In genomic region chr16:89370601-89371000, GRCh38 we compare ENCODE assay signal across 22 cellular contexts.
DNase-seq lines count a peak whose midpoint lies in the region; ATAC-seq, FAIRE-seq and TF ChIP-seq lines count a peak whose summit lies in the region.
"Had no signal": no experiment of that assay in that cellular context is flagged by ENCODE, and none has a peak within 500 bp of the region (broad histone marks: within the 10 kb centered on the region; RNA-seq: fewer than 3 reads in every experiment).

No MANE protein-coding gene starts in this region.

- no peak for DNase-seq in CD4-positive, alpha-beta memory T cell
- DNase-seq in RWPE2 (ENCODE audit: low spot score) (no peak), glutamatergic neuron (no peak), osteocyte (ENCODE audit: extremely low spot score, unreplicated experiment) (no peak), PC-9 (no peak), GM12891 (ENCODE audit: insufficient read length, low spot score) (no peak), RCC 7860 (ENCODE audit: low spot score) (no peak)
- DNase-seq: activated naive CD4-positive, alpha-beta T cell treated with anti-CD3 and anti-CD28 coated beads, Interleukin-2, amount 50 U/mL, for 16 hours; activated T-cell treated with anti-CD3 and anti-CD28 coated beads, Interleukin-2, amount 50 U/mL, for 72 hours; aorta; central memory CD4-positive, alpha-beta T cell; DMS79; heart right ventricle; NCI-H2171; NCI-H526; small intestine; stimulated activated CD4-positive, alpha-beta T cell treated with anti-CD3 and anti-CD28 coated beads, Interleukin-2, amount 100 ng/mL, for 48 hours; stimulated activated naive CD8-positive, alpha-beta T cell treated with anti-CD3 and anti-CD28 coated beads, Interleukin-15, amount 100 ng/mL, for 72 hours; tibial artery had no signal

- H3F3A ChIP-seq in PC-9 (ENCODE audit: insufficient read depth, low read depth), result peaks cover 27% of the 10 kb centered on the region; the same call in 1 of the 2 replicates

- no peaks in the 10 kb centered on the region for H3K36me3 ChIP-seq in CD4-positive, alpha-beta memory T cell (ENCODE audit: insufficient read depth, low read length)
- H3K36me3 ChIP-seq in RWPE2 (ENCODE audit: low read depth) (peaks cover 8% of the 10 kb centered on the region; the same call in 1 of the 2 replicates), PC-9 (ENCODE audit: low read depth) (0 out of 2 replicates have a peak, but pooled peaks cover 4% of the 10 kb centered on the region)

- TF ChIP-seq POLR2A in GM12891 (IDR thresholded peaks at IDR 0.05; ENCODE audit: low read depth, low read length), result no peak

- intact Hi-C loops in CD4-positive, alpha-beta memory T cell (cut with micrococcal nuclease), result no loop called here
- intact Hi-C loops in PC-9 (cut with micrococcal nuclease; ENCODE audit: unreplicated experiment), result no loop called here

- no peaks in the 10 kb centered on the region for H3K27me3 ChIP-seq in CD4-positive, alpha-beta memory T cell (ENCODE audit: insufficient read depth, low read length)
- H3K27me3 ChIP-seq in RWPE2 (ENCODE audit: insufficient read depth, poor library complexity, severe bottlenecking), result no peaks in the 10 kb centered on the region
- no peaks in the 10 kb centered on the region for H3K27me3 ChIP-seq in PC-9 (ENCODE audit: insufficient read depth, low read depth)
- H3K27me3 ChIP-seq: dorsolateral prefrontal cortex, heart right ventricle, tibial artery had no signal

- no peak overlapping the region for H3K4me2 ChIP-seq in PC-9

- CTCF ChIA-PET in CD4-positive, alpha-beta memory T cell (lab: Charles Lee; ENCODE audit: partially characterized antibody), result interaction anchor here (1.1 kb wide), 1 partner anchor 12 kb away, joined by 3 read pairs; no protein-coding TSS in a partner anchor
- CTCF ChIA-PET in PC-9 (lab: Charles Lee), result no interaction called here

- no peaks in the 10 kb centered on the region for H3K9me2 ChIP-seq in PC-9 (ENCODE audit: insufficient read depth)

- no peak for FAIRE-seq in GM12891 (lab: Jason Lieb, UNC)
- FAIRE-seq in RCC 7860 (lab: Jason Lieb, UNC), result no peak
- FAIRE-seq: GM12878, small intestine had no signal

- no TSS peak for BruUV-seq in PC-9 (replicated peaks; lab: Mats Ljungman, UMichigan)

- H3K27ac Mint-ChIP-seq in CD4-positive, alpha-beta memory T cell, result peak overlapping the region in 4 of 7 donors; percentile 8 to 64 (median 39)
- peak overlapping the region; percentile 52 for H3K27ac Mint-ChIP-seq in glutamatergic neuron (ENCODE audit: unreplicated experiment)
- peak overlapping the region; percentile 87 for H3K27ac Mint-ChIP-seq in osteocyte (ENCODE audit: unreplicated experiment)
- H3K27ac Mint-ChIP-seq: activated T-cell treated with anti-CD3 and anti-CD28 coated beads, Interleukin-2, amount 50 U/mL, for 72 hours had no signal

- H3K79me2 ChIP-seq in PC-9 (ENCODE audit: low read depth), result peaks cover 100% of the 10 kb centered on the region

- no peaks in the 10 kb centered on the region for H3K9me3 Mint-ChIP-seq in CD4-positive, alpha-beta memory T cell
- H3K9me3 Mint-ChIP-seq in glutamatergic neuron (ENCODE audit: unreplicated experiment) (peaks cover 22% of the 10 kb centered on the region), osteocyte (ENCODE audit: unreplicated experiment) (no peaks in the 10 kb centered on the region)
- H3K9me3 Mint-ChIP-seq: activated T-cell treated with anti-CD3 and anti-CD28 coated beads, Interleukin-2, amount 50 U/mL, for 72 hours; stimulated activated naive CD8-positive, alpha-beta T cell treated with anti-CD3 and anti-CD28 coated beads, Interleukin-15, amount 100 ng/mL, for 72 hours had no signal

- peaks cover 59% of the 10 kb centered on the region for H3K4me1 ChIP-seq in CD4-positive, alpha-beta memory T cell (ENCODE audit: insufficient read depth, low read length)
- H3K4me1 ChIP-seq in RWPE2 (ENCODE audit: insufficient read depth, poor library complexity, severe bottlenecking), result peaks cover 28% of the 10 kb centered on the region
- peaks cover 18% of the 10 kb centered on the region; the same call in 1 of the 2 replicates for H3K4me1 ChIP-seq in PC-9 (replicated peaks; ENCODE audit: insufficient read depth)

- peak overlapping the region in 1 of 8 donors; percentile 28 for H3K4me3 Mint-ChIP-seq in CD4-positive, alpha-beta memory T cell
- H3K4me3 Mint-ChIP-seq in glutamatergic neuron (ENCODE audit: unreplicated experiment) (no peak overlapping the region), osteocyte (ENCODE audit: unreplicated experiment) (no peak overlapping the region)
- H3K4me3 Mint-ChIP-seq: activated T-cell treated with anti-CD3 and anti-CD28 coated beads, Interleukin-2, amount 50 U/mL, for 72 hours had no signal

- H4K20me1 ChIP-seq in PC-9 (ENCODE audit: insufficient read depth), result peaks cover 99% of the 10 kb centered on the region

- no peak overlapping the region for H2AFZ ChIP-seq in PC-9

- H3K36me3 Mint-ChIP-seq in CD4-positive, alpha-beta memory T cell, result peaks cover 16 to 26% of the 10 kb centered on the region in 2 donors
- H3K36me3 Mint-ChIP-seq in glutamatergic neuron (ENCODE audit: unreplicated experiment) (no peaks in the 10 kb centered on the region), osteocyte (ENCODE audit: unreplicated experiment) (peaks cover 3% of the 10 kb centered on the region)

- TF ChIP-seq CTCF in RWPE2 (IDR thresholded peaks at IDR 0.05; ENCODE audit: poor library complexity, severe bottlenecking) (no peak), glutamatergic neuron (IDR thresholded peaks at IDR 0.05; ENCODE audit: partially characterized antibody, unreplicated experiment) (no peak), osteocyte (IDR thresholded peaks at IDR 0.05) (no peak), PC-9 (conservative IDR thresholded peaks at IDR 0.05) (no peak)

- H3K4me3 ChIP-seq in CD4-positive, alpha-beta memory T cell (ENCODE audit: low read length in 2 of 2), result no peak overlapping the region
- no peak overlapping the region for H3K4me3 ChIP-seq in RWPE2 (ENCODE audit: severe bottlenecking)
- no peak overlapping the region for H3K4me3 ChIP-seq in PC-9
- H3K4me3 ChIP-seq: dorsolateral prefrontal cortex, GM12878, heart right ventricle, tibial artery had no signal

- ATAC-seq in RWPE2 (ENCODE audit: low read depth), result no peak
- ATAC-seq in HG02678 (IDR thresholded peaks at IDR 0.05; ENCODE audit: unreplicated experiment), result no peak
- ATAC-seq: activated T-cell treated with anti-CD3 and anti-CD28 coated beads, Interleukin-2, amount 50 U/mL, for 72 hours; GM12878; heart right ventricle; stimulated activated naive CD8-positive, alpha-beta T cell treated with anti-CD3 and anti-CD28 coated beads, Interleukin-15, amount 100 ng/mL, for 72 hours had no signal

- H3K27ac ChIP-seq in CD4-positive, alpha-beta memory T cell (ENCODE audit: low read depth, low read length), result no peak overlapping the region
- H3K27ac ChIP-seq in RWPE2 (ENCODE audit: poor library complexity, severe bottlenecking) (peak overlapping the region; percentile 56), PC-9 (no peak overlapping the region; the same call in 1 of the 2 replicates)
- H3K27ac ChIP-seq: tibial artery had no signal

- POLR2A ChIA-PET in CD4-positive, alpha-beta memory T cell (lab: Charles Lee; ENCODE audit: partially characterized antibody), result no interaction called here
- POLR2A ChIA-PET in PC-9 (lab: Charles Lee; ENCODE audit: unreplicated experiment), result interaction anchor here (0.7 kb wide), 1 partner anchor 24 kb away, joined by 3 read pairs; no protein-coding TSS in a partner anchor

- H3K27me3 Mint-ChIP-seq in CD4-positive, alpha-beta memory T cell, result no peaks in the 10 kb centered on the region
- peaks cover 22% of the 10 kb centered on the region for H3K27me3 Mint-ChIP-seq in glutamatergic neuron (ENCODE audit: unreplicated experiment)
- no peaks in the 10 kb centered on the region for H3K27me3 Mint-ChIP-seq in osteocyte (ENCODE audit: unreplicated experiment)
- H3K27me3 Mint-ChIP-seq: stimulated activated naive CD8-positive, alpha-beta T cell treated with anti-CD3 and anti-CD28 coated beads, Interleukin-15, amount 100 ng/mL, for 72 hours had no signal

- no peaks in the 10 kb centered on the region for H3K9me3 ChIP-seq in CD4-positive, alpha-beta memory T cell (ENCODE audit: control insufficient read depth in 1 of 2, low read length in 2 of 2)
- no peaks in the 10 kb centered on the region for H3K9me3 ChIP-seq in RWPE2 (ENCODE audit: severe bottlenecking)
- no peaks in the 10 kb centered on the region for H3K9me3 ChIP-seq in PC-9 (ENCODE audit: insufficient read depth, low read depth)
- H3K9me3 ChIP-seq: tibial artery had no signal

- peaks cover 43 to 97% (median 70%) of the 10 kb centered on the region in 4 donors for H3K4me1 Mint-ChIP-seq in CD4-positive, alpha-beta memory T cell
- H3K4me1 Mint-ChIP-seq in glutamatergic neuron (ENCODE audit: low read depth, unreplicated experiment), result peaks cover 71% of the 10 kb centered on the region
- peaks cover 81% of the 10 kb centered on the region for H3K4me1 Mint-ChIP-seq in osteocyte (ENCODE audit: unreplicated experiment)

TF ChIP-seq in GM12891, 5 proteins besides CTCF, POLR2A, EP300 and RAD21:
- no peak for TF ChIP-seq TAF1 (IDR thresholded peaks at IDR 0.05; ENCODE audit: low read depth, low read length)
- TF ChIP-seq POU2F2 (IDR thresholded peaks at IDR 0.05; ENCODE audit: low read depth, low read length), result no peak
- no peak for TF ChIP-seq POLR2AphosphoS5 (IDR thresholded peaks at IDR 0.05; ENCODE audit: low read depth, low read length)
- no peak for TF ChIP-seq PAX5 (IDR thresholded peaks at IDR 0.05; ENCODE audit: insufficient read depth, low read length, severe bottlenecking)
